Comparison of ENCODE assay signal across 18 cellular contexts in the genomic region with DNA sequence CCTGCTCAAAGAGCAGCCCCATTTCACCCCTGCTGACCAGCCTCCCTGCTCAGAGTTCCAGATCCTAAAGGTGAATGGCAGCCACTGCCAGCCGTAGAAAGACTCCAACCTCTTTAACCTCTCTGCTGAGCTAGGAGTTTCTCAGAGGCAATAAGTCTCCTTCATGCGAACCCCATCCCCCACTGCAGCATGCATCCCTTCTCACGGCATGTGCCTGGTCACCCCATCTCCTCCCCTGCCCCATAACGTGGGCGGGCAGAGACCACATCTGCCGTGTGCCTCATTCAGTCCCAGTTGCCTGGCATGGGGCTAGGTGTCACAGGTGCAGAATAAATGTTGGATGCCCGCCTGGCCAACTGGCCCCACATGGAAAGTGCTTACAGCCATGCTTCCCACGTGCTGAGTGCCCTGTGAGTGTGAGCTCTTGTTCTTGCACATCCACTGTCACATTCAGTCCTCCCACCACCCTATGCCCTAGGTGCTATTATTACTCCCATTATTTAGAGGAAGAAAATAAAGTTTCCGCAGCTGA. TPM values are rescaled to one million over a fixed set of nuclear protein-coding genes. Genes with fewer than 3 reads are reported as not detected.
DNase-seq lines count a peak whose midpoint lies in the region; ATAC-seq, FAIRE-seq and TF ChIP-seq lines count a peak whose summit lies in the region.
"Had no signal": no experiment of that assay in that cellular context is flagged by ENCODE, and none has a peak within 500 bp of the region (broad histone marks: within the 10 kb centered on the region; RNA-seq: fewer than 3 reads in every experiment).

No MANE protein-coding gene starts in this region.

- no peak overlapping the region for H4K8ac ChIP-seq in neuronal stem cell (ENCODE audit: low read depth, low read length)

- H4K91ac ChIP-seq in neuronal stem cell (ENCODE audit: low read depth, low read length, poor library complexity): no peak overlapping the region

- no peak for FAIRE-seq in HepG2 (lab: Jason Lieb, UNC)
- FAIRE-seq: G401.6, GM12891, HTR-8/SVneo, K562 had no signal

- no peak for TF ChIP-seq POLR2A in HepG2 (IDR thresholded peaks at IDR 0.05; ENCODE audit: insufficient read depth in 1 of 2, low read depth in 2 of 2, low read length in 2 of 2)
- no peak for TF ChIP-seq POLR2A in right lobe of liver (IDR thresholded peaks at IDR 0.05)

- H3K79me1 ChIP-seq in neuronal stem cell (ENCODE audit: low read depth, low read length): no peaks in the 10 kb centered on the region

- TF ChIP-seq CTCF in HepG2 (CRISPR knock-in tag; IDR thresholded peaks at IDR 0.05) (no peak), right lobe of liver (IDR thresholded peaks at IDR 0.05) (no peak)

- H3K27ac Mint-ChIP-seq in activated CD8-positive, alpha-beta memory T cell treated with anti-CD3 and anti-CD28 coated beads, Interleukin-2, amount 10 ng/mL, durations not matched to agents 7 days and 5 days: no peak overlapping the region
- H3K27ac Mint-ChIP-seq: CD4-positive, CD25-positive, alpha-beta regulatory T cell had no signal

- no peak overlapping the region for H3K4me3 Mint-ChIP-seq in activated CD8-positive, alpha-beta memory T cell treated with anti-CD3 and anti-CD28 coated beads, Interleukin-2, amount 10 ng/mL, durations not matched to agents 7 days and 5 days
- H3K4me3 Mint-ChIP-seq: CD4-positive, CD25-positive, alpha-beta regulatory T cell had no signal

- WGBS in HepG2 (ENCODE audit: low lambda C conversion rate): 33% methylated on average over 3 of the region's 9 CpGs
- 37% methylated on average over 9 of the region's 9 CpGs for WGBS in right lobe of liver (ENCODE audit: insufficient coverage, low coverage, low lambda C conversion rate, missing lambda C conversion rate)
- no CpG with 5 or more reads among the region's 9 CpGs for WGBS in neuronal stem cell (ENCODE audit: extremely low coverage in 2 of 2, insufficient read length in 2 of 2, insufficient replicate concordance in 1 of 2), 2 donors

- H3K36me3 Mint-ChIP-seq in activated CD8-positive, alpha-beta memory T cell treated with anti-CD3 and anti-CD28 coated beads, Interleukin-2, amount 10 ng/mL, durations not matched to agents 7 days and 5 days: no peaks in the 10 kb centered on the region
- H3K36me3 Mint-ChIP-seq: CD4-positive, CD25-positive, alpha-beta regulatory T cell had no signal

- TF ChIP-seq EP300 in HepG2 (IDR thresholded peaks at IDR 0.05; ENCODE audit: low read depth in 2 of 2, low read length in 2 of 2) (no peak), HepG2 (CRISPR knock-in tag; IDR thresholded peaks at IDR 0.05; ENCODE audit: borderline replicate concordance) (no peak)

- no peak overlapping the region for H2BK5ac ChIP-seq in neuronal stem cell (ENCODE audit: low read length)

- in situ Hi-C loops in HepG2 (cut with HindIII; ENCODE audit: extremely low pct_ligation_motif_present, low pct_unique_long_range_greater_than_20kb): no loop called here

- H3K9ac ChIP-seq in HepG2 (ENCODE audit: insufficient read depth, low read depth, low read length) (no peak overlapping the region), neuronal stem cell (ENCODE audit: low read depth, low read length, poor library complexity) (no peak overlapping the region)
- H3K9ac ChIP-seq: BLaER1 treated with 17β-estradiol and CSF1 and Interleukin-3, amounts not matched to agents 10 nM and 100 nM; GM23248 had no signal

- H2AFZ ChIP-seq in HepG2 (ENCODE audit: low read length) (no peak overlapping the region), neuronal stem cell (ENCODE audit: low read length) (no peak overlapping the region)
- H2AFZ ChIP-seq: GM23248 had no signal

- H3K27me3 ChIP-seq in HepG2 (ENCODE audit: control insufficient read depth in 1 of 2, insufficient read depth in 2 of 2, low read length in 2 of 2) (peaks cover 0 to 15% of the 10 kb centered on the region in 2 experiments; a peak in 3 of 5 replicates), right lobe of liver (no peaks in the 10 kb centered on the region), neuronal stem cell (ENCODE audit: control insufficient read depth in 3 of 3, insufficient read depth in 3 of 3, low read depth in 1 of 3, low read length in 3 of 3) (no peaks in the 10 kb centered on the region)
- H3K27me3 ChIP-seq: BLaER1 treated with 17β-estradiol and CSF1 and Interleukin-3, amounts not matched to agents 10 nM and 100 nM had no signal

- no peak overlapping the region for H3K4ac ChIP-seq in neuronal stem cell (ENCODE audit: low read length)

- peak overlapping the region; percentile 15 for H3K18ac ChIP-seq in neuronal stem cell (ENCODE audit: low read length)

- no peaks in the 10 kb centered on the region for H3K27me3 Mint-ChIP-seq in activated CD8-positive, alpha-beta memory T cell treated with anti-CD3 and anti-CD28 coated beads, Interleukin-2, amount 10 ng/mL, durations not matched to agents 7 days and 5 days
- H3K27me3 Mint-ChIP-seq: CD4-positive, CD25-positive, alpha-beta regulatory T cell had no signal

- no peak for ATAC-seq in HepG2
- no peak for ATAC-seq in right lobe of liver
- ATAC-seq in activated CD8-positive, alpha-beta memory T cell treated with anti-CD3 and anti-CD28 coated beads, Interleukin-2, amount 10 ng/mL, durations not matched to agents 7 days and 5 days: no peak
- ATAC-seq: K562 had no signal

- H3K4me2 ChIP-seq in HepG2 (ENCODE audit: low read depth, low read length): no peak overlapping the region
- no peak overlapping the region for H3K4me2 ChIP-seq in neuronal stem cell (ENCODE audit: insufficient read depth, low read length, poor library complexity, severe bottlenecking)
- H3K4me2 ChIP-seq: BLaER1 treated with 17β-estradiol and CSF1 and Interleukin-3, amounts not matched to agents 10 nM and 100 nM had no signal

- H3K14ac ChIP-seq in neuronal stem cell (ENCODE audit: low read length): no peak overlapping the region

- no peaks in the 10 kb centered on the region for H3K4me1 ChIP-seq in HepG2 (ENCODE audit: insufficient read depth, low read length)
- no peaks in the 10 kb centered on the region for H3K4me1 ChIP-seq in right lobe of liver
- peaks cover 0 to 16% of the 10 kb centered on the region in 2 donors for H3K4me1 ChIP-seq in neuronal stem cell (ENCODE audit: control insufficient read depth in 2 of 2, insufficient read depth in 1 of 2, low read depth in 1 of 2, low read length in 2 of 2)
- H3K4me1 ChIP-seq: BLaER1 treated with 17β-estradiol and CSF1 and Interleukin-3, amounts not matched to agents 10 nM and 100 nM; HAP-1 had no signal

- CTCF ChIA-PET in HepG2 (lab: Yijun Ruan, JAX; ENCODE audit: low intra/inter-chr PET ratio, low total read pairs): no interaction called here
- CTCF ChIA-PET in activated CD8-positive, alpha-beta memory T cell treated with anti-CD3 and anti-CD28 coated beads, Interleukin-2, amount 10 ng/mL, durations not matched to agents 7 days and 5 days (lab: Charles Lee): no interaction called here

- H2BK120ac ChIP-seq in neuronal stem cell (ENCODE audit: low read depth, low read length): no peak overlapping the region

- H3K27ac ChIP-seq in HepG2 (ENCODE audit: extremely low read length, insufficient read depth, low read length): no peak overlapping the region
- no peak overlapping the region for H3K27ac ChIP-seq in right lobe of liver
- H3K27ac ChIP-seq in neuronal stem cell (replicated peaks; ENCODE audit: low read length): no peak overlapping the region
- H3K27ac ChIP-seq: BLaER1 treated with 17β-estradiol and CSF1 and Interleukin-3, amounts not matched to agents 10 nM and 100 nM; GM23248 had no signal

- intact Hi-C loops in HepG2 (cut with micrococcal nuclease; ENCODE audit: unreplicated experiment) (no loop called here), right lobe of liver (cut with DNase I) (no loop called here)

- POLR2A ChIA-PET in HepG2 (lab: Yijun Ruan, JAX): no interaction called here

- no peaks in the 10 kb centered on the region for H3K79me2 ChIP-seq in HepG2 (ENCODE audit: insufficient read depth, low read length)

- peak overlapping the region; percentile 2 for H2AK5ac ChIP-seq in neuronal stem cell (ENCODE audit: low read depth, low read length)

- no peaks in the 10 kb centered on the region for H3K36me3 ChIP-seq in HepG2 (replicated peaks in 1 of 2; ENCODE audit: control insufficient read depth in 1 of 2, insufficient read depth in 2 of 2, low read length in 2 of 2)
- H3K36me3 ChIP-seq in right lobe of liver: no peaks in the 10 kb centered on the region
- no peaks in the 10 kb centered on the region for H3K36me3 ChIP-seq in neuronal stem cell (replicated peaks in 1 of 2; ENCODE audit: control insufficient read depth in 2 of 2, insufficient read depth in 2 of 2, low read length in 2 of 2)
- H3K36me3 ChIP-seq: BLaER1 treated with 17β-estradiol and CSF1 and Interleukin-3, amounts not matched to agents 10 nM and 100 nM; HAP-1 had no signal

- no peak overlapping the region for H3K23ac ChIP-seq in neuronal stem cell (ENCODE audit: low read depth, low read length, poor library complexity)

- H4K20me1 ChIP-seq in HepG2 (ENCODE audit: insufficient read depth, low read length): no peaks in the 10 kb centered on the region
- H4K20me1 ChIP-seq: BLaER1 treated with 17β-estradiol and CSF1 and Interleukin-3, amounts not matched to agents 10 nM and 100 nM had no signal

- H3K9me3 Mint-ChIP-seq in activated CD8-positive, alpha-beta memory T cell treated with anti-CD3 and anti-CD28 coated beads, Interleukin-2, amount 10 ng/mL, durations not matched to agents 7 days and 5 days (ENCODE audit: low read depth): no peaks in the 10 kb centered on the region
- H3K9me3 Mint-ChIP-seq: CD4-positive, CD25-positive, alpha-beta regulatory T cell had no signal

- DNase-seq in HepG2 (ENCODE audit: low spot score): no peak
- DNase-seq in right lobe of liver: no peak
- DNase-seq in cerebellar cortex (ENCODE audit: low spot score): peak; percentile 79
- DNase-seq in neuronal stem cell (ENCODE audit: low spot score): no peak
- no peak for DNase-seq in inferior parietal cortex (ENCODE audit: extremely low spot score)
- no peak for DNase-seq in activated CD8-positive, alpha-beta memory T cell treated with anti-CD3 and anti-CD28 coated beads, Interleukin-2, amount 10 ng/mL, durations not matched to agents 7 days and 5 days
- no peak for DNase-seq in NCI-H2171 (lab: John Stamatoyannopoulos, UW)
- DNase-seq: ACHN; CD4-positive, CD25-positive, alpha-beta regulatory T cell; DMS79; GM23248 had no signal

- BruUV-seq in HepG2 (replicated peaks; lab: Mats Ljungman, UMichigan): no TSS peak

- no peak overlapping the region for H2BK12ac ChIP-seq in neuronal stem cell (ENCODE audit: low read length)

- H3K4me3 ChIP-seq in HepG2 (replicated peaks in 1 of 3; ENCODE audit: insufficient read depth in 1 of 3, low read depth in 2 of 3, low read length in 3 of 3) (no peak overlapping the region), right lobe of liver (no peak overlapping the region), neuronal stem cell (ENCODE audit: low read length in 2 of 2) (no peak overlapping the region)
- H3K4me3 ChIP-seq: BLaER1 treated with 17β-estradiol and CSF1 and Interleukin-3, amounts not matched to agents 10 nM and 100 nM; GM23248; HAP-1; K562 had no signal

- no peak overlapping the region for H2BK15ac ChIP-seq in neuronal stem cell (ENCODE audit: low read length)

- H3K9me3 ChIP-seq in HepG2 (ENCODE audit: low read length) (no peaks in the 10 kb centered on the region), right lobe of liver (no peaks in the 10 kb centered on the region), neuronal stem cell (replicated peaks in 1 of 2; ENCODE audit: control insufficient read depth in 2 of 2, insufficient read depth in 1 of 2, low read depth in 1 of 2, low read length in 2 of 2) (no peaks in the 10 kb centered on the region)
- H3K9me3 ChIP-seq: BLaER1 treated with 17β-estradiol and CSF1 and Interleukin-3, amounts not matched to agents 10 nM and 100 nM; HAP-1 had no signal

- TF ChIP-seq RAD21 in HepG2 (CRISPR knock-in tag; IDR thresholded peaks at IDR 0.05): no peak

- H3K4me1 Mint-ChIP-seq in activated CD8-positive, alpha-beta memory T cell treated with anti-CD3 and anti-CD28 coated beads, Interleukin-2, amount 10 ng/mL, durations not matched to agents 7 days and 5 days: no peaks in the 10 kb centered on the region
- H3K4me1 Mint-ChIP-seq: CD4-positive, CD25-positive, alpha-beta regulatory T cell had no signal

RNA-seq across cellular contexts. Expression of a gene that starts 43.5 kb away (rescaled TPM):
- total RNA-seq in HepG2 (2016; rRNA removed; fragmentation: Illumina TruSeq; extraction: Trizol) (not detected in 2 replicates), right lobe of liver (under 1 TPM; 0.35 to 0.75 (median 0.46) TPM)
- total RNA-seq in HepG2 (2016; cell fraction: cytosol; rRNA removed; fragmentation: Illumina TruSeq; extraction: Trizol; ENCODE audit: low read depth): not detected in 2 replicates
- not detected in 2 replicates for total RNA-seq in HepG2 (2016; cell fraction: insoluble cytoplasmic fraction; rRNA removed; fragmentation: Illumina TruSeq; extraction: Trizol)
- not detected in 2 replicates for total RNA-seq in HepG2 (2016; cell fraction: membrane; rRNA removed; fragmentation: Illumina TruSeq; extraction: Trizol)
- total RNA-seq in HepG2 (2016; cell fraction: nucleus; rRNA removed; fragmentation: Illumina TruSeq; extraction: Trizol): not detected in 2 replicates
- not detected in 2 replicates for polyA plus RNA-seq in HepG2 (2011; rRNA removed)
- not detected in 2 replicates for polyA plus RNA-seq in HepG2 (2011; cell fraction: cytosol; rRNA removed)
- not detected in 2 replicates for polyA plus RNA-seq in HepG2 (2011; cell fraction: nucleus; rRNA removed)
- polyA plus RNA-seq in HepG2 (2012): not detected in 2 replicates
- polyA plus RNA-seq in HepG2 (2016; cell fraction: cytosol; fragmentation: Illumina TruSeq; extraction: Trizol; ENCODE audit: low read depth): not detected in 2 replicates
- not detected in 2 replicates for polyA plus RNA-seq in HepG2 (2016; cell fraction: insoluble cytoplasmic fraction; fragmentation: Illumina TruSeq; extraction: Trizol; ENCODE audit: low read depth)
- polyA plus RNA-seq in HepG2 (2016; cell fraction: membrane; fragmentation: Illumina TruSeq; extraction: Trizol; ENCODE audit: low read depth): not detected in 2 replicates
- not detected in 2 replicates for polyA plus RNA-seq in HepG2 (2016; cell fraction: nucleus; fragmentation: Illumina TruSeq; extraction: Trizol; ENCODE audit: insufficient read depth, low read depth)
- 0.23 TPM in 1 of 2 replicates, not detected in the other for polyA minus RNA-seq in HepG2 (2011; rRNA and poly(A)+ RNA removed; ENCODE audit: low replicate concordance)
- not detected in 2 replicates for polyA minus RNA-seq in HepG2 (2011; cell fraction: cytosol; rRNA and poly(A)+ RNA removed)
- polyA minus RNA-seq in HepG2 (2011; cell fraction: nucleus; rRNA and poly(A)+ RNA removed): not detected in 2 replicates
- polyA plus RNA-seq in neuronal stem cell (2013, experiment 1 of 2): 7.7 TPM
- polyA plus RNA-seq in neuronal stem cell (2013, experiment 2 of 2): 7.6 TPM
- total RNA-seq in activated CD8-positive, alpha-beta memory T cell treated with anti-CD3 and anti-CD28 coated beads, Interleukin-2, amount 10 ng/mL, durations not matched to agents 7 days and 5 days: not detected
- total RNA-seq: A172; CD4-positive, CD25-positive, alpha-beta regulatory T cell; GM23248 had no signal
- polyA plus RNA-seq: CD4-positive, CD25-positive, alpha-beta regulatory T cell; GM23248 had no signal
